ENCODE assay signal across 12 cellular contexts in the genomic region with DNA sequence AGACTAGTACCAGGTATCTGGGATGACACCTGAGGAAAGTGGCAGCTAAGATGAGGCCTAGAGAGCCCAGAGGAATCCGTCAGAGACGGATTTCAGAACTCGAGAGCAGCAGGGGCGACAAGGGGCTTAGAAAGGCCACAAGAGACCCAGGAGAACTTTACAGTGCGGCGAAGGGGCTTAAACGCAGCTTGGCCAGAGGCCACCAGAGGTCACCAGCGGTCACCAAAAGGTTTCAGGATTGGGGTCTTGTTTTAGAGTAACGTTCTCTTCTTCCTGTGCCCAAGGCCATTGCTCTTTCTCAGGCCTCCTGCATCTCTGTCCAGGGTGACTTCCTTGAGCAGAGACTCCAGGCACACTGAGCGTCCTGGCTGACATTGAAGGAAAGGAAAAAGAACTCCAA. TPM values are rescaled to one million over a fixed set of nuclear protein-coding genes. Genes with fewer than 3 reads are reported as not detected.
DNase-seq lines count a peak whose midpoint lies in the region; ATAC-seq and TF ChIP-seq lines count a peak whose summit lies in the region.
"Had no signal": no experiment of that assay in that cellular context is flagged by ENCODE, and none has a peak within 500 bp of the region (broad histone marks: within the 10 kb centered on the region; RNA-seq: fewer than 3 reads in every experiment).

No MANE protein-coding gene starts in this region.

- H3K4me1 ChIP-seq in neural progenitor cell: peaks cover 5% of the 10 kb centered on the region

- H3K9ac ChIP-seq in neural progenitor cell: no peak overlapping the region

- no peak overlapping the region for H3K4me2 ChIP-seq in neural progenitor cell

- H3K9me3 ChIP-seq in neural progenitor cell (ENCODE audit: low read depth): no peaks in the 10 kb centered on the region
- H3K9me3 ChIP-seq: breast epithelium had no signal

- H3K9me3 Mint-ChIP-seq in WTC11 (no peaks in the 10 kb centered on the region), neural progenitor cell (no peaks in the 10 kb centered on the region)
- H3K9me3 Mint-ChIP-seq: CD8-positive, alpha-beta T cell had no signal

- in situ Hi-C loops in KBM-7 (cut with MboI; ENCODE audit: low pct_unique_long_range_greater_than_20kb, low sequenced_read_pairs): no loop called here

- peak; percentile 24 for ATAC-seq in WTC11
- no peak for ATAC-seq in Right ventricle myocardium superior (ENCODE audit: poor library complexity)
- ATAC-seq: activated CD4-positive, alpha-beta T cell treated with anti-CD3 and anti-CD28 coated beads for 36 hours; CD8-positive, alpha-beta T cell had no signal

- H3K36me3 ChIP-seq in neural progenitor cell: no peaks in the 10 kb centered on the region
- H3K36me3 ChIP-seq: breast epithelium had no signal

- H3F3A ChIP-seq in neural progenitor cell (ENCODE audit: low read depth): no peaks in the 10 kb centered on the region

- DNase-seq in activated CD4-positive, alpha-beta T cell treated with anti-CD3 and anti-CD28 coated beads for 48 hours: peak; percentile 28
- no peak for DNase-seq in activated CD4-positive, alpha-beta T cell treated with anti-CD3 and anti-CD28 coated beads for 4 hours
- peak; percentile 55 for DNase-seq in KBM-7
- DNase-seq in WTC11 (ENCODE audit: low spot score): peak; percentile 77
- DNase-seq in neural progenitor cell (ENCODE audit: low spot score): peak; percentile 84
- DNase-seq in A172 (ENCODE audit: low spot score): no peak
- no peak for DNase-seq in Right ventricle myocardium superior
- no peak for DNase-seq in posterior vena cava (ENCODE audit: low spot score)
- DNase-seq: activated CD4-positive, alpha-beta T cell treated with anti-CD3 and anti-CD28 coated beads for 36 hours; NCI-H446 had no signal

- H3K79me2 ChIP-seq in neural progenitor cell (ENCODE audit: low read depth): peaks cover 19% of the 10 kb centered on the region

- H3K36me3 Mint-ChIP-seq in WTC11: no peaks in the 10 kb centered on the region
- no peaks in the 10 kb centered on the region for H3K36me3 Mint-ChIP-seq in neural progenitor cell
- H3K36me3 Mint-ChIP-seq: CD8-positive, alpha-beta T cell had no signal

- H4K20me1 ChIP-seq in neural progenitor cell (ENCODE audit: low read depth): no peaks in the 10 kb centered on the region

- TF ChIP-seq CTCF in WTC11 (IDR thresholded peaks at IDR 0.05): no peak
- TF ChIP-seq CTCF in neural progenitor cell (IDR thresholded peaks at IDR 0.05): peak; percentile 72

- intact Hi-C loops in Right ventricle myocardium superior (cut with DNase I): no loop called here
- intact Hi-C loops in posterior vena cava (cut with DNase I): no loop called here

- H3K4me3 ChIP-seq in neural progenitor cell: no peak overlapping the region
- H3K4me3 ChIP-seq: breast epithelium had no signal

- H2AFZ ChIP-seq in neural progenitor cell (replicated peaks): no peak overlapping the region

- no peaks in the 10 kb centered on the region for H3K27me3 ChIP-seq in neural progenitor cell
- H3K27me3 ChIP-seq: breast epithelium had no signal

- CTCF ChIA-PET in WTC11 (lab: Charles Lee): interaction anchor here (1.0 to 2.5 kb wide), 4 partner anchors 10 to 191 kb away, joined by 3 to 10 read pairs (median 4); a partner anchor contains a TSS

- H3K27ac ChIP-seq in neural progenitor cell: no peak overlapping the region
- H3K27ac ChIP-seq: breast epithelium had no signal

- H3K4me1 Mint-ChIP-seq in WTC11: peaks cover 4% of the 10 kb centered on the region; the same call in 1 of the 2 replicates
- peaks cover 16% of the 10 kb centered on the region for H3K4me1 Mint-ChIP-seq in neural progenitor cell

- H3K27ac Mint-ChIP-seq in WTC11: no peak overlapping the region
- H3K27ac Mint-ChIP-seq in neural progenitor cell: no peak overlapping the region
- H3K27ac Mint-ChIP-seq: activated CD4-positive, alpha-beta T cell treated with anti-CD3 and anti-CD28 coated beads for 36 hours; CD8-positive, alpha-beta T cell had no signal

- H3K4me3 Mint-ChIP-seq in WTC11 (peak overlapping the region; percentile 52; the same call in 1 of the 2 replicates), neural progenitor cell (no peak overlapping the region)
- H3K4me3 Mint-ChIP-seq: activated CD4-positive, alpha-beta T cell treated with anti-CD3 and anti-CD28 coated beads for 36 hours had no signal

- H3K27me3 Mint-ChIP-seq in WTC11 (ENCODE audit: low read depth) (no peaks in the 10 kb centered on the region), neural progenitor cell (ENCODE audit: insufficient read depth, low read depth) (no peaks in the 10 kb centered on the region)
- H3K27me3 Mint-ChIP-seq: activated CD4-positive, alpha-beta T cell treated with anti-CD3 and anti-CD28 coated beads for 36 hours had no signal

- POLR2A ChIA-PET in WTC11 (lab: Charles Lee): interaction anchor here (0.6 kb wide), 1 partner anchor 42 kb away, joined by 10 read pairs; no protein-coding TSS in a partner anchor

TF ChIP-seq in WTC11, 78 proteins besides CTCF, POLR2A, EP300 and RAD21 (continues in another document):
- TF ChIP-seq EMX1 (CRISPR knock-in tag; IDR thresholded peaks at IDR 0.05) (no peak), OVOL2 (CRISPR knock-in tag; IDR thresholded peaks at IDR 0.05; ENCODE audit: borderline replicate concordance) (no peak), ZNF232 (CRISPR knock-in tag; IDR thresholded peaks at IDR 0.05) (no peak), CBFB (CRISPR knock-in tag; IDR thresholded peaks at IDR 0.05; ENCODE audit: low read depth) (no peak), ZNF219 (CRISPR knock-in tag; IDR thresholded peaks at IDR 0.05; ENCODE audit: borderline replicate concordance) (no peak), KAT7 (CRISPR knock-in tag; IDR thresholded peaks at IDR 0.05; ENCODE audit: borderline replicate concordance) (no peak), SP1 (CRISPR knock-in tag; conservative IDR thresholded peaks at IDR 0.05) (no peak), TEAD4 (CRISPR knock-in tag; IDR thresholded peaks at IDR 0.05) (no peak)
- TF ChIP-seq, protein P1, sequence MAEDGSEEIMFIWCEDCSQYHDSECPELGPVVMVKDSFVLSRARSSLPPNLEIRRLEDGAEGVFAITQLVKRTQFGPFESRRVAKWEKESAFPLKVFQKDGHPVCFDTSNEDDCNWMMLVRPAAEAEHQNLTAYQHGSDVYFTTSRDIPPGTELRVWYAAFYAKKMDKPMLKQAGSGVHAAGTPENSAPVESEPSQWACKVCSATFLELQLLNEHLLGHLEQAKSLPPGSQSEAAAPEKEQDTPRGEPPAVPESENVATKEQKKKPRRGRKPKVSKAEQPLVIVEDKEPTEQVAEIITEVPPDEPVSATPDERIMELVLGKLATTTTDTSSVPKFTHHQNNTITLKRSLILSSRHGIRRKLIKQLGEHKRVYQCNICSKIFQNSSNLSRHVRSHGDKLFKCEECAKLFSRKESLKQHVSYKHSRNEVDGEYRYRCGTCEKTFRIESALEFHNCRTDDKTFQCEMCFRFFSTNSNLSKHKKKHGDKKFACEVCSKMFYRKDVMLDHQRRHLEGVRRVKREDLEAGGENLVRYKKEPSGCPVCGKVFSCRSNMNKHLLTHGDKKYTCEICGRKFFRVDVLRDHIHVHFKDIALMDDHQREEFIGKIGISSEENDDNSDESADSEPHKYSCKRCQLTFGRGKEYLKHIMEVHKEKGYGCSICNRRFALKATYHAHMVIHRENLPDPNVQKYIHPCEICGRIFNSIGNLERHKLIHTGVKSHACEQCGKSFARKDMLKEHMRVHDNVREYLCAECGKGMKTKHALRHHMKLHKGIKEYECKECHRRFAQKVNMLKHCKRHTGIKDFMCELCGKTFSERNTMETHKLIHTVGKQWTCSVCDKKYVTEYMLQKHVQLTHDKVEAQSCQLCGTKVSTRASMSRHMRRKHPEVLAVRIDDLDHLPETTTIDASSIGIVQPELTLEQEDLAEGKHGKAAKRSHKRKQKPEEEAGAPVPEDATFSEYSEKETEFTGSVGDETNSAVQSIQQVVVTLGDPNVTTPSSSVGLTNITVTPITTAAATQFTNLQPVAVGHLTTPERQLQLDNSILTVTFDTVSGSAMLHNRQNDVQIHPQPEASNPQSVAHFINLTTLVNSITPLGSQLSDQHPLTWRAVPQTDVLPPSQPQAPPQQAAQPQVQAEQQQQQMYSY (CRISPR knock-in tag; IDR thresholded peaks at IDR 0.05): no peak
- TF ChIP-seq, protein P2, sequence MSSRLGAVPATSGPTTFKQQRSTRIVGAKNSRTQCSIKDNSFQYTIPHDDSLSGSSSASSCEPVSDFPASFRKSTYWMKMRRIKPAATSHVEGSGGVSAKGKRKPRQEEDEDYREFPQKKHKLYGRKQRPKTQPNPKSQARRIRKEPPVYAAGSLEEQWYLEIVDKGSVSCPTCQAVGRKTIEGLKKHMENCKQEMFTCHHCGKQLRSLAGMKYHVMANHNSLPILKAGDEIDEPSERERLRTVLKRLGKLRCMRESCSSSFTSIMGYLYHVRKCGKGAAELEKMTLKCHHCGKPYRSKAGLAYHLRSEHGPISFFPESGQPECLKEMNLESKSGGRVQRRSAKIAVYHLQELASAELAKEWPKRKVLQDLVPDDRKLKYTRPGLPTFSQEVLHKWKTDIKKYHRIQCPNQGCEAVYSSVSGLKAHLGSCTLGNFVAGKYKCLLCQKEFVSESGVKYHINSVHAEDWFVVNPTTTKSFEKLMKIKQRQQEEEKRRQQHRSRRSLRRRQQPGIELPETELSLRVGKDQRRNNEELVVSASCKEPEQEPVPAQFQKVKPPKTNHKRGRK (CRISPR knock-in tag; IDR thresholded peaks at IDR 0.05; ENCODE audit: borderline replicate concordance): no peak

RNA-seq across cellular contexts. Expression of a gene that starts 2.2 kb away (rescaled TPM):
- total RNA-seq in WTC11 (2021) (3.2 TPM in 3 replicates), neural progenitor cell (ENCODE audit: low replicate concordance) (1.5 and 2.4 TPM in 2 replicates), Right ventricle myocardium superior (1.7 TPM), posterior vena cava (1 to 10 TPM; 2.5 to 2.6 TPM)
- total RNA-seq in A172 (2014; rRNA removed; shearing (Covaris generic)): 4.0 and 4.1 TPM in 2 replicates

RNA-seq across cellular contexts. Expression of a gene that starts 23.8 kb away (rescaled TPM):
- total RNA-seq in WTC11 (2021): 23.1 to 26.0 TPM (median 24.0 TPM) in 3 replicates
- total RNA-seq in neural progenitor cell (ENCODE audit: low replicate concordance): 49.8 and 49.9 TPM in 2 replicates
- total RNA-seq in A172 (2014; rRNA removed; shearing (Covaris generic)): 80.2 and 89.6 TPM in 2 replicates
- total RNA-seq in Right ventricle myocardium superior: 20.0 TPM
- total RNA-seq in posterior vena cava: 10 to 100 TPM; 17.7 to 25.0 TPM

RNA-seq across cellular contexts. Expression of a gene that starts 24.3 kb away (rescaled TPM):
- total RNA-seq in WTC11 (2021): 22.6 to 24.3 TPM (median 23.4 TPM) in 3 replicates
- total RNA-seq in neural progenitor cell (ENCODE audit: low replicate concordance): 7.5 and 37.1 TPM in 2 replicates
- total RNA-seq in A172 (2014; rRNA removed; shearing (Covaris generic)): 10.7 and 47.6 TPM in 2 replicates
- 4.1 TPM for total RNA-seq in Right ventricle myocardium superior
- 10 to 100 TPM; 11.7 to 17.5 TPM for total RNA-seq in posterior vena cava

RNA-seq across cellular contexts. Expression of a gene that starts 33.6 kb away (rescaled TPM):
- total RNA-seq in WTC11 (2021): 1.7 to 2.1 TPM (median 2.0 TPM) in 3 replicates
- 3.7 and 8.0 TPM in 2 replicates for total RNA-seq in neural progenitor cell (ENCODE audit: low replicate concordance)
- total RNA-seq in A172 (2014; rRNA removed; shearing (Covaris generic)): 1.7 and 2.4 TPM in 2 replicates
- total RNA-seq in Right ventricle myocardium superior: 0.30 TPM
- total RNA-seq in posterior vena cava: under 1 TPM; 0.14 to 0.69 TPM

RNA-seq across cellular contexts. Expression of a gene that starts 50.2 kb away (rescaled TPM):
- 18.8 to 19.1 TPM (median 18.9 TPM) in 3 replicates for total RNA-seq in WTC11 (2021)
- 18.6 and 24.0 TPM in 2 replicates for total RNA-seq in neural progenitor cell (ENCODE audit: low replicate concordance)
- 8.0 and 9.0 TPM in 2 replicates for total RNA-seq in A172 (2014; rRNA removed; shearing (Covaris generic))
- total RNA-seq in Right ventricle myocardium superior: 4.6 TPM
- 1 to 10 TPM; 5.1 to 5.5 TPM for total RNA-seq in posterior vena cava

Comparison
In these comparisons a context has a peak if more than half of its experiments do, and no peak if none do; other contexts are left out.
1. DNase-seq: peak in activated CD4-positive, alpha-beta T cell treated with anti-CD3 and anti-CD28 coated beads for 48 hours (single experiment), KBM-7 (single experiment), WTC11 (single experiment) and neural progenitor cell (single experiment); none in activated CD4-positive, alpha-beta T cell treated with anti-CD3 and anti-CD28 coated beads for 4 hours (0 of 2), A172 (single experiment), Right ventricle myocardium superior (single experiment) and posterior vena cava (single experiment).